Comparison of ENCODE assay signal across 8 cellular contexts in genomic region chr16:67926181-67926742, GRCh38. TPM values are rescaled to one million over a fixed set of nuclear protein-coding genes. Genes with fewer than 3 reads are reported as not detected.
DNase-seq lines count a peak whose midpoint lies in the region; ATAC-seq and TF ChIP-seq lines count a peak whose summit lies in the region.

No MANE protein-coding gene starts in this region.

- TF ChIP-seq POLR2A in testis (IDR thresholded peaks at IDR 0.05) = no peak

- H2AFZ ChIP-seq in PC-3 (ENCODE audit: low read length) = no peak overlapping the region

- ATAC-seq in PC-3 = peak; percentile 92
- ATAC-seq in foreskin keratinocyte = peak; percentile 16

- no TSS peak for BruUV-seq in PC-3 (replicated peaks; lab: Mats Ljungman, UMichigan)

- no peak overlapping the region for H3K4me3 Mint-ChIP-seq in activated T-cell treated with anti-CD3 and anti-CD28 coated beads, Interleukin-2, amount 50 U/mL, for 24 hours

- H3K79me2 ChIP-seq in PC-3 (ENCODE audit: low read length) = no peaks in the 10 kb centered on the region

- H3K9me3 ChIP-seq in PC-3 (ENCODE audit: low read length) (no peaks in the 10 kb centered on the region), testis (no peaks in the 10 kb centered on the region)
- H3K9me3 ChIP-seq in effector memory CD4-positive, alpha-beta T cell (ENCODE audit: control insufficient read depth, low read length) = no peaks in the 10 kb centered on the region

- peaks cover 18% of the 10 kb centered on the region for H3K4me1 ChIP-seq in PC-3 (ENCODE audit: insufficient read depth, low read length)
- H3K4me1 ChIP-seq in foreskin keratinocyte = no peaks in the 10 kb centered on the region
- peaks cover 12% of the 10 kb centered on the region for H3K4me1 ChIP-seq in testis
- H3K4me1 ChIP-seq in effector memory CD4-positive, alpha-beta T cell (ENCODE audit: control insufficient read depth, insufficient read depth, low read length, poor library complexity, severe bottlenecking) = peaks cover 3% of the 10 kb centered on the region

- no peak for DNase-seq in activated T-cell treated with anti-CD3 and anti-CD28 coated beads, Interleukin-2, amount 50 U/mL, for 24 hours
- DNase-seq in activated T-cell treated with anti-CD3 and anti-CD28 coated beads, Interleukin-2, amount 50 U/mL, for 1 hour = no peak
- DNase-seq in PC-3 (peak; percentile 73), foreskin keratinocyte (peak; percentile 24 to 44), testis (no peak), T-helper 9 cell (no peak), mucosa of gallbladder (ENCODE audit: low spot score) (no peak)
- DNase-seq in effector memory CD4-positive, alpha-beta T cell = no peak

- H3K27me3 ChIP-seq in PC-3 (ENCODE audit: low read length) = no peaks in the 10 kb centered on the region
- H3K27me3 ChIP-seq in foreskin keratinocyte = no peaks in the 10 kb centered on the region
- H3K27me3 ChIP-seq in testis = no peaks in the 10 kb centered on the region
- H3K27me3 ChIP-seq in effector memory CD4-positive, alpha-beta T cell (replicated peaks; ENCODE audit: control insufficient read depth, insufficient read depth, low read length, poor library complexity, severe bottlenecking) = no peaks in the 10 kb centered on the region

- peak overlapping the region; percentile 47 for H3K4me2 ChIP-seq in PC-3 (ENCODE audit: low read length)

- H3K9me3 Mint-ChIP-seq in activated T-cell treated with anti-CD3 and anti-CD28 coated beads, Interleukin-2, amount 50 U/mL, for 24 hours = no peaks in the 10 kb centered on the region

- H3K9ac ChIP-seq in PC-3 (ENCODE audit: low read length) = 0 out of 2 replicates have a peak overlapping the region, but pooled peaks have one; percentile 15

- no peaks in the 10 kb centered on the region for H3F3A ChIP-seq in PC-3 (ENCODE audit: low read length, unreplicated experiment)

- peak overlapping the region; percentile 73 for H3K27ac Mint-ChIP-seq in activated T-cell treated with anti-CD3 and anti-CD28 coated beads, Interleukin-2, amount 50 U/mL, for 24 hours

- H3K9me2 ChIP-seq in PC-3 (replicated peaks; ENCODE audit: low read length) = no peaks in the 10 kb centered on the region

- POLR2A ChIA-PET in PC-3 (lab: Charles Lee; ENCODE audit: unreplicated experiment) = interaction anchor here (0.6 kb wide), 1 partner anchor 97 kb away, joined by 3 read pairs; the partner anchor contains the start of genes DDX28 and DUS2

- H3K4me1 Mint-ChIP-seq in activated T-cell treated with anti-CD3 and anti-CD28 coated beads, Interleukin-2, amount 50 U/mL, for 24 hours (ENCODE audit: low read depth) = peaks cover 18% of the 10 kb centered on the region

- peak overlapping the region; percentile 77 for H3K27ac ChIP-seq in PC-3 (ENCODE audit: low read length)
- H3K27ac ChIP-seq in foreskin keratinocyte = no peak overlapping the region
- peak overlapping the region; percentile 37 to 68 for H3K27ac ChIP-seq in testis
- H3K27ac ChIP-seq in effector memory CD4-positive, alpha-beta T cell (ENCODE audit: insufficient read depth, low read length, poor library complexity, severe bottlenecking) = no peak overlapping the region

- CTCF ChIA-PET in PC-3 (lab: Charles Lee) = interaction anchor here (0.7 to 1.3 kb wide), 2 partner anchors 10 to 42 kb away, joined by 5 to 7 read pairs; partner anchors contain the start of gene PSMB10

- 39 to 40% methylated on average over 12 to 13 of the region's 13 CpGs for WGBS in testis, 2 donors

- no peaks in the 10 kb centered on the region for H3K27me3 Mint-ChIP-seq in activated T-cell treated with anti-CD3 and anti-CD28 coated beads, Interleukin-2, amount 50 U/mL, for 24 hours

- intact Hi-C loops in PC-3 (cut with micrococcal nuclease) = loop anchor here (5.0 kb wide), 1 partner anchor 84 kb away; the partner anchor contains the start of gene THAP11
- intact Hi-C loops in testis (cut with DNase I; ENCODE audit: low total_unique reads) = no loop called here

- peaks cover 48% of the 10 kb centered on the region for H3K36me3 Mint-ChIP-seq in activated T-cell treated with anti-CD3 and anti-CD28 coated beads, Interleukin-2, amount 50 U/mL, for 24 hours (ENCODE audit: low read depth)

- TF ChIP-seq CTCF in PC-3 (conservative IDR thresholded peaks at IDR 0.05; ENCODE audit: low read depth, low read length) (no peak; the same call in 1 of the 2 replicates), foreskin keratinocyte (conservative IDR thresholded peaks at IDR 0.05) (peak; percentile 14), testis (IDR thresholded peaks at IDR 0.05) (no peak)

- H4K20me1 ChIP-seq in PC-3 (ENCODE audit: low read length) = no peaks in the 10 kb centered on the region

- no peaks in the 10 kb centered on the region for H3K36me3 ChIP-seq in PC-3 (ENCODE audit: low read depth, low read length)
- H3K36me3 ChIP-seq in testis (ENCODE audit: low read depth, missing control alignments) = no peaks in the 10 kb centered on the region
- H3K36me3 ChIP-seq in effector memory CD4-positive, alpha-beta T cell (ENCODE audit: control insufficient read depth, insufficient read depth, low read length) = peaks cover 18% of the 10 kb centered on the region

- H3K4me3 ChIP-seq in PC-3 (ENCODE audit: low read length) = no peak overlapping the region
- no peak overlapping the region for H3K4me3 ChIP-seq in testis
- no peak overlapping the region for H3K4me3 ChIP-seq in effector memory CD4-positive, alpha-beta T cell (ENCODE audit: insufficient read depth, low read depth, low read length, poor library complexity, severe bottlenecking)

RNA-seq across cellular contexts. Expression of gene CTRL, which starts 5.4 kb away (rescaled TPM):
- total RNA-seq in PC-3 (2014; rRNA removed) (0.98 and 1.6 TPM in 2 replicates), foreskin keratinocyte (0.31 and 0.35 TPM in 2 replicates), testis (1 to 10 TPM in 1 of 2 donors, under 1 TPM in 1; 0.62 to 1.7 TPM), mucosa of gallbladder (1.1 TPM)
- polyA plus RNA-seq in foreskin keratinocyte (0.60 and 0.62 TPM in 2 replicates), testis (ENCODE audit: insufficient read depth, low read depth, low replicate concordance) (0.36 TPM)

RNA-seq across cellular contexts. Expression of gene PSMB10, which starts 10.4 kb away (rescaled TPM):
- 51.3 and 52.0 TPM in 2 replicates for total RNA-seq in PC-3 (2014; rRNA removed)
- total RNA-seq in foreskin keratinocyte = 43.5 and 46.3 TPM in 2 replicates
- 51.2 and 53.6 TPM in 2 replicates for polyA plus RNA-seq in foreskin keratinocyte
- 10 to 100 TPM; 13.2 to 14.2 TPM for total RNA-seq in testis
- 49.1 TPM for polyA plus RNA-seq in testis (ENCODE audit: insufficient read depth, low read depth, low replicate concordance)
- total RNA-seq in mucosa of gallbladder = 68.8 TPM

RNA-seq across cellular contexts. Expression of gene LCAT, which starts 17.7 kb away (rescaled TPM):
- 3.2 and 4.6 TPM in 2 replicates for total RNA-seq in PC-3 (2014; rRNA removed)
- 19.2 and 24.8 TPM in 2 replicates for total RNA-seq in foreskin keratinocyte
- 25.6 and 29.9 TPM in 2 replicates for polyA plus RNA-seq in foreskin keratinocyte
- 10 to 100 TPM; 20.6 to 25.3 TPM for total RNA-seq in testis
- 12.9 TPM for polyA plus RNA-seq in testis (ENCODE audit: insufficient read depth, low read depth, low replicate concordance)
- 30.3 TPM for total RNA-seq in mucosa of gallbladder

RNA-seq across cellular contexts. Expression of gene PSKH1, which starts 33.2 kb away (rescaled TPM):
- 6.6 and 8.3 TPM in 2 replicates for total RNA-seq in PC-3 (2014; rRNA removed)
- total RNA-seq in foreskin keratinocyte = 12.8 TPM in 2 replicates
- 12.9 and 13.0 TPM in 2 replicates for polyA plus RNA-seq in foreskin keratinocyte
- total RNA-seq in testis = 10 to 100 TPM; 47.7 to 50.5 TPM
- 66.8 TPM for polyA plus RNA-seq in testis (ENCODE audit: insufficient read depth, low read depth, low replicate concordance)
- total RNA-seq in mucosa of gallbladder = 31.6 TPM

RNA-seq across cellular contexts. Expression of gene NRN1L, which starts 41.6 kb away (rescaled TPM):
- total RNA-seq in PC-3 (2014; rRNA removed) = not detected in 2 replicates
- not detected in 2 replicates for total RNA-seq in foreskin keratinocyte
- 0.11 TPM in 1 of 2 replicates, not detected in the other for polyA plus RNA-seq in foreskin keratinocyte
- 1 to 10 TPM; 4.2 to 8.1 TPM for total RNA-seq in testis
- polyA plus RNA-seq in testis (ENCODE audit: insufficient read depth, low read depth, low replicate concordance) = 2.9 TPM
- 1.2 TPM for total RNA-seq in mucosa of gallbladder

Comparison
In these comparisons a context has a peak if more than half of its experiments do, and no peak if none do; other contexts are left out.
1. DNase-seq: peak in PC-3 (single experiment) and foreskin keratinocyte (2 of 2); none in activated T-cell treated with anti-CD3 and anti-CD28 coated beads, Interleukin-2, amount 50 U/mL, for 24 hours (single experiment), activated T-cell treated with anti-CD3 and anti-CD28 coated beads, Interleukin-2, amount 50 U/mL, for 1 hour (single experiment), testis (single experiment), T-helper 9 cell (single experiment), mucosa of gallbladder (single experiment) and effector memory CD4-positive, alpha-beta T cell (0 of 3).
2. H3K27ac ChIP-seq: peak in PC-3 (single experiment) and testis (2 of 2); none in foreskin keratinocyte (single experiment) and effector memory CD4-positive, alpha-beta T cell (single experiment).